Comparison of ENCODE assay signal across 30 cellular contexts in genomic region chr3:102336130-102336529, GRCh38.
"Had no signal": no experiment of that assay in that cellular context is flagged by ENCODE, and none has a peak within 500 bp of the region (broad histone marks: within the 10 kb centered on the region; RNA-seq: fewer than 3 reads in every experiment).

No MANE protein-coding gene starts in this region.

- H3K79me2 ChIP-seq: parathyroid adenoma had no signal

- H3K4me1 ChIP-seq: parathyroid adenoma, psoas muscle, right lobe of liver, sigmoid colon, stomach, thyroid gland, tibial nerve, upper lobe of left lung, vagina had no signal

- H3K4me3 ChIP-seq: ovary, psoas muscle, right lobe of liver, sigmoid colon, stomach, thoracic aorta, thyroid gland, tibial nerve, upper lobe of left lung, vagina had no signal

- H3K36me3 ChIP-seq: neutrophil, ovary, right lobe of liver, sigmoid colon, stomach, thoracic aorta, thyroid gland, tibial nerve, upper lobe of left lung, vagina had no signal

- FAIRE-seq: small intestine, urothelium cell line had no signal

- H3K4me1 Mint-ChIP-seq: neural crest cell; stimulated activated effector memory CD8-positive, alpha-beta T cell treated with anti-CD3 and anti-CD28 coated beads, Interleukin-12 subunit alpha, Interleukin-12 subunit beta, amount 100 ng/mL, for 72 hours; stimulated activated naive B cell treated with anti-CD40 and anti-IgM and Interleukin-4, amounts not matched to agents 10 μg/mL and 1 μg/mL and 100 μg/mL, for 72 hours had no signal

- H3K36me3 Mint-ChIP-seq: natural killer cell treated with Interleukin-12 subunit alpha and Interleukin-12 subunit beta and Interleukin-15 and Interleukin-18, amount 100 ng/mL, for 72 hours; stimulated activated effector memory CD8-positive, alpha-beta T cell treated with anti-CD3 and anti-CD28 coated beads, Interleukin-12 subunit alpha, Interleukin-12 subunit beta, amount 100 ng/mL, for 72 hours; stimulated activated naive B cell treated with anti-CD40 and anti-IgM and Interleukin-4, amounts not matched to agents 10 μg/mL and 1 μg/mL and 100 μg/mL, for 72 hours had no signal

- H3K4me3 Mint-ChIP-seq: natural killer cell treated with Interleukin-12 subunit alpha and Interleukin-12 subunit beta and Interleukin-15 and Interleukin-18, amount 100 ng/mL, for 72 hours; nephron progenitor cell; neural crest cell; stimulated activated effector memory CD8-positive, alpha-beta T cell treated with anti-CD3 and anti-CD28 coated beads, Interleukin-12 subunit alpha, Interleukin-12 subunit beta, amount 100 ng/mL, for 72 hours; stimulated activated naive B cell treated with anti-CD40 and anti-IgM and Interleukin-4, amounts not matched to agents 10 μg/mL and 1 μg/mL and 100 μg/mL, for 72 hours; stimulated activated naive CD8-positive, alpha-beta T cell treated with anti-CD3 and anti-CD28 coated beads, Interleukin-15, Interleukin-2, amounts not matched to agents 100 ng/mL and 50 ng/mL, for 24 hours had no signal

- DNase-seq: nephron progenitor cell; nucleus accumbens; ovary; posterior cingulate gyrus; psoas muscle; right cardiac atrium; right lobe of liver; sigmoid colon; small intestine; stimulated activated CD4-positive, alpha-beta T cell treated with anti-CD3 and anti-CD28 coated beads, Interleukin-15, amount 100 ng/mL, for 24 hours; stimulated activated CD4-positive, alpha-beta T cell treated with anti-CD3 and anti-CD28 coated beads, Interleukin-2, amount 100 ng/mL, for 24 hours; stimulated activated CD4-positive, alpha-beta T cell treated with anti-CD3 and anti-CD28 coated beads, Interleukin-2, amount 100 ng/mL, for 48 hours; stimulated activated CD4-positive, alpha-beta T cell treated with anti-CD3 and anti-CD28 coated beads, Interleukin-4, amount 100 ng/mL, for 24 hours; stimulated activated naive B cell treated with anti-CD40 and anti-IgM and Interleukin-4, amounts not matched to agents 10 μg/mL and 1 μg/mL and 100 μg/mL, for 72 hours; stimulated activated naive CD4-positive, alpha-beta T cell treated with Interleukin-2 at 50 U/mL for 16 hours; stomach; thyroid gland; trophoblast cell; upper lobe of left lung had no signal

- H3K27ac ChIP-seq: neutrophil, ovary, parathyroid adenoma, psoas muscle, right lobe of liver, sigmoid colon, stomach, thoracic aorta, thyroid gland, tibial nerve, upper lobe of left lung, vagina had no signal

- H3K9ac ChIP-seq: parathyroid adenoma had no signal

- H3K9me3 ChIP-seq: neutrophil, ovary, psoas muscle, right lobe of liver, sigmoid colon, stomach, thoracic aorta, thyroid gland, tibial nerve, upper lobe of left lung, vagina had no signal

- H2AFZ ChIP-seq: parathyroid adenoma had no signal

- H3K27ac Mint-ChIP-seq: natural killer cell treated with Interleukin-12 subunit alpha and Interleukin-12 subunit beta and Interleukin-15 and Interleukin-18, amount 100 ng/mL, for 72 hours; nephron progenitor cell; progenitor cell of endocrine pancreas; stimulated activated effector memory CD8-positive, alpha-beta T cell treated with anti-CD3 and anti-CD28 coated beads, Interleukin-12 subunit alpha, Interleukin-12 subunit beta, amount 100 ng/mL, for 72 hours; stimulated activated naive B cell treated with anti-CD40 and anti-IgM and Interleukin-4, amounts not matched to agents 10 μg/mL and 1 μg/mL and 100 μg/mL, for 72 hours; stimulated activated naive CD8-positive, alpha-beta T cell treated with anti-CD3 and anti-CD28 coated beads, Interleukin-15, Interleukin-2, amounts not matched to agents 100 ng/mL and 50 ng/mL, for 24 hours had no signal

- H3K27me3 ChIP-seq: neutrophil, ovary, right lobe of liver, sigmoid colon, stomach, thyroid gland, tibial nerve, upper lobe of left lung, vagina had no signal

- H3K9me3 Mint-ChIP-seq: natural killer cell treated with Interleukin-12 subunit alpha and Interleukin-12 subunit beta and Interleukin-15 and Interleukin-18, amount 100 ng/mL, for 72 hours; nephron progenitor cell; neural crest cell; stimulated activated effector memory CD8-positive, alpha-beta T cell treated with anti-CD3 and anti-CD28 coated beads, Interleukin-12 subunit alpha, Interleukin-12 subunit beta, amount 100 ng/mL, for 72 hours; stimulated activated naive B cell treated with anti-CD40 and anti-IgM and Interleukin-4, amounts not matched to agents 10 μg/mL and 1 μg/mL and 100 μg/mL, for 72 hours; stimulated activated naive CD8-positive, alpha-beta T cell treated with anti-CD3 and anti-CD28 coated beads, Interleukin-15, Interleukin-2, amounts not matched to agents 100 ng/mL and 50 ng/mL, for 24 hours had no signal

- H3K27me3 Mint-ChIP-seq: progenitor cell of endocrine pancreas had no signal
